In the genomic region with DNA sequence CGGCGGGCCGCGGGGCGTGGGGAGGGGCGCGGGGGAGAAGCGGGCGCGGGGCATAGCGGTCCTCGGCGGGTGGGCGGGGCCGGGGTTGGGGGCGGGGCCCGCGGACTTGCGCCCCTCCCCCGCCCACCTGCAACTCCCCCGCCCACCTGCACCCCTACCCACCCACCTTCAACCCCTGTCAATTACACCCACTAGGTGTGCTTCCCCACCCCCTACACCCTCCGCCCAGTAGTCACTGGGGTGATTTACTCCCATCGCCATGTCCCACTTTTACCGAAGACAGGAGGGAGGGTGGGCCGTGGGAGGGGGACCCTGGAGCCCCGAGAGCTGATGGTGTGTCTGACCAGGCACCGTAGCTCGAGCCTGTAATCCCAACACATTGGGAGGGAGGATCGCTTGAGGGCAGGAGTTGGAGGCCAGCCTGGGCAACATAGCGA, we compare ENCODE assay signal across 8 cellular contexts. TPM values are rescaled to one million over a fixed set of nuclear protein-coding genes. Genes with fewer than 3 reads are reported as not detected.
DNase-seq lines count a peak whose midpoint lies in the region; ATAC-seq, FAIRE-seq and TF ChIP-seq lines count a peak whose summit lies in the region.

No MANE protein-coding gene starts in this region.

- 8 to 13% methylated on average over 2 to 14 of the region's 30 CpGs for WGBS in body of pancreas, 2 donors

- FAIRE-seq in D721Med (lab: Jason Lieb, UNC) = no peak

- H3K4me3 ChIP-seq in body of pancreas (peak overlapping the region; percentile 23 to 35), thoracic aorta (peak overlapping the region; percentile 80)

- no peak for TF ChIP-seq POLR2A in body of pancreas (IDR thresholded peaks at IDR 0.05)

- peak; percentile 2 for ATAC-seq in HG03571 (IDR thresholded peaks at IDR 0.05; ENCODE audit: unreplicated experiment)
- ATAC-seq in body of pancreas = peak; percentile 12
- peak; percentile 4 for ATAC-seq in left colon
- ATAC-seq in thoracic aorta (ENCODE audit: insufficient number of reproducible peaks, low FRiP score, low read depth) = no peak

- DNase-seq in D721Med (ENCODE audit: insufficient read length, low spot score) = peak; percentile 29
- no peak for DNase-seq in body of pancreas
- DNase-seq in left colon = peak; percentile 51 to 61
- no peak for DNase-seq in thoracic aorta (ENCODE audit: low spot score)
- no peak for DNase-seq in NCI-H226
- DNase-seq in NCI-H526 treated with DMSO at 0.1 percent for 48 hours (lab: John Stamatoyannopoulos, UW) = no peak
- DNase-seq in NCI-H774 (lab: John Stamatoyannopoulos, UW) = no peak

- H3K36me3 ChIP-seq in body of pancreas (replicated peaks in 1 of 2; ENCODE audit: insufficient read depth in 1 of 2, low read depth in 2 of 2) = no peaks in the 10 kb centered on the region
- no peaks in the 10 kb centered on the region for H3K36me3 ChIP-seq in thoracic aorta

- TF ChIP-seq CTCF in D721Med (IDR thresholded peaks at IDR 0.05; ENCODE audit: insufficient read depth, missing control alignments) (no peak), body of pancreas (IDR thresholded peaks at IDR 0.05) (no peak), thoracic aorta (IDR thresholded peaks at IDR 0.05) (no peak)

- intact Hi-C loops in body of pancreas (cut with DNase I) = no loop called here
- intact Hi-C loops in left colon (cut with DNase I, micrococcal nuclease) = no loop called here

- H3K4me1 ChIP-seq in body of pancreas (peaks cover 18% of the 10 kb centered on the region), thoracic aorta (ENCODE audit: control insufficient read depth in 1 of 2, low read depth in 2 of 2) (peaks cover 8 to 16% of the 10 kb centered on the region in 2 donors)

- H3K27ac ChIP-seq in body of pancreas (peak overlapping the region; percentile 74 to 96 (median 88)), thoracic aorta (peak overlapping the region; percentile 90 to 91)

- H3K9me3 ChIP-seq in body of pancreas = no peaks in the 10 kb centered on the region
- no peaks in the 10 kb centered on the region for H3K9me3 ChIP-seq in thoracic aorta

- no peaks in the 10 kb centered on the region for H3K27me3 ChIP-seq in body of pancreas
- H3K27me3 ChIP-seq in thoracic aorta (replicated peaks; ENCODE audit: insufficient read depth) = no peaks in the 10 kb centered on the region

RNA-seq across cellular contexts. Expression of gene KCTD7, which starts 0.6 kb away (rescaled TPM):
- total RNA-seq in body of pancreas = 10 to 100 TPM in 1 of 2 donors, 1 to 10 TPM in 1; 5.7 to 16.5 TPM
- total RNA-seq in left colon = 1 to 10 TPM; 5.6 to 8.6 TPM
- total RNA-seq in thoracic aorta = 10 to 100 TPM; 24.5 to 31.0 TPM

Comparison
In these comparisons a context has a peak if more than half of its experiments do, and no peak if none do; other contexts are left out.
1. DNase-seq: peak in D721Med (single experiment) and left colon (2 of 2); none in body of pancreas (0 of 4), thoracic aorta (single experiment), NCI-H226 (single experiment), NCI-H526 treated with DMSO at 0.1 percent for 48 hours (single experiment) and NCI-H774 (single experiment).